ENCODE assay signal across 26 cellular contexts in genomic region chr9:76218868-76219462, GRCh38.
DNase-seq lines count a peak whose midpoint lies in the region; ATAC-seq, FAIRE-seq and TF ChIP-seq lines count a peak whose summit lies in the region.
"Had no signal": no experiment of that assay in that cellular context is flagged by ENCODE, and none has a peak within 500 bp of the region (broad histone marks: within the 10 kb centered on the region; RNA-seq: fewer than 3 reads in every experiment).

No MANE protein-coding gene starts in this region.

- H2AK9ac ChIP-seq in IMR-90 (replicated peaks; ENCODE audit: low read depth, low read length, poor library complexity), result no peak overlapping the region

- H3K4me1 ChIP-seq in A549 (peaks cover 15% of the 10 kb centered on the region), IMR-90 (ENCODE audit: control insufficient read depth, insufficient read depth, low read length) (peaks cover 22% of the 10 kb centered on the region), ectodermal cell (ENCODE audit: control insufficient read depth, insufficient read depth, low read length) (peaks cover 2% of the 10 kb centered on the region)
- H3K4me1 ChIP-seq: Caco-2, transverse colon had no signal

- no peak overlapping the region for H3K27ac ChIP-seq in A549
- no peak overlapping the region for H3K27ac ChIP-seq in IMR-90 (ENCODE audit: insufficient read depth, low read length)
- peak overlapping the region; percentile 17 for H3K27ac ChIP-seq in ectodermal cell (ENCODE audit: insufficient read depth, low read depth, low read length, poor library complexity, severe bottlenecking)
- H3K27ac ChIP-seq: body of pancreas, skin epidermis, transverse colon had no signal

- intact Hi-C loops in IMR-90 (cut with micrococcal nuclease), result loop anchor here (5.0 kb wide), 1 partner anchor 327 kb away; the partner anchor contains the start of gene PCSK5
- intact Hi-C loops in left colon (cut with DNase I, micrococcal nuclease), result no loop called here

- H3K4me3 ChIP-seq in A549, result no peak overlapping the region
- no peak overlapping the region for H3K4me3 ChIP-seq in IMR-90 (ENCODE audit: insufficient read depth, low read depth, low read length)
- H3K4me3 ChIP-seq in ectodermal cell (ENCODE audit: insufficient read depth, low read depth, low read length), result no peak overlapping the region
- H3K4me3 ChIP-seq: body of pancreas, skin epidermis, transverse colon had no signal

- TF ChIP-seq CTCF in A549 (IDR thresholded peaks at IDR 0.05) (no peak), IMR-90 (conservative IDR thresholded peaks at IDR 0.05; ENCODE audit: low read depth, low read length) (no peak), nephron progenitor cell (IDR thresholded peaks at IDR 0.05) (no peak)

- H3K36me3 ChIP-seq in IMR-90 (ENCODE audit: control insufficient read depth, insufficient read depth, low read length) (no peaks in the 10 kb centered on the region), ectodermal cell (ENCODE audit: control insufficient read depth, insufficient read depth, low read length) (no peaks in the 10 kb centered on the region)
- H3K36me3 ChIP-seq: transverse colon had no signal

- H3K4ac ChIP-seq in IMR-90 (ENCODE audit: low read depth, low read length), result peak overlapping the region; percentile 52

- peaks cover 9% of the 10 kb centered on the region; the same call in 1 of the 2 replicates for H3K9me1 ChIP-seq in IMR-90 (ENCODE audit: insufficient read depth, low read length)

- H3K27me3 ChIP-seq in IMR-90 (ENCODE audit: control insufficient read depth, insufficient read depth, low read length) (no peaks in the 10 kb centered on the region), ectodermal cell (ENCODE audit: control insufficient read depth, insufficient read depth, low read length, poor library complexity, severe bottlenecking) (no peaks in the 10 kb centered on the region)
- H3K27me3 ChIP-seq: body of pancreas, transverse colon had no signal

- H4K20me1 ChIP-seq in IMR-90 (ENCODE audit: insufficient read depth, low read length), result no peaks in the 10 kb centered on the region

- H3K9me3 ChIP-seq in A549 (no peaks in the 10 kb centered on the region), IMR-90 (ENCODE audit: control insufficient read depth, insufficient read depth, low read length) (no peaks in the 10 kb centered on the region), ectodermal cell (ENCODE audit: control insufficient read depth, low read length) (no peaks in the 10 kb centered on the region)
- H3K9me3 ChIP-seq: body of pancreas, Caco-2, transverse colon had no signal

- FAIRE-seq in A549 (lab: Jason Lieb, UNC), result no peak
- FAIRE-seq: GM12891 had no signal

- H3K9me3 Mint-ChIP-seq in nephron progenitor cell, result no peaks in the 10 kb centered on the region
- H3K9me3 Mint-ChIP-seq: activated CD8-positive, alpha-beta T cell treated with anti-CD3 and anti-CD28 coated beads for 36 hours; activated naive CD8-positive, alpha-beta T cell treated with anti-CD3 and anti-CD28 coated beads for 36 hours; neural crest cell had no signal

- H3K4me1 Mint-ChIP-seq in nephron progenitor cell, result peaks cover 51% of the 10 kb centered on the region
- H3K4me1 Mint-ChIP-seq: activated naive CD8-positive, alpha-beta T cell treated with anti-CD3 and anti-CD28 coated beads for 36 hours had no signal

- no TSS peak for BruUV-seq in IMR-90 (replicated peaks; lab: Mats Ljungman, UMichigan)

- POLR2A ChIA-PET in A549 (lab: Yijun Ruan, JAX), result no interaction called here
- POLR2A ChIA-PET in IMR-90 (lab: Charles Lee; ENCODE audit: unreplicated experiment), result no interaction called here
- POLR2A ChIA-PET in HEK293T (lab: Yijun Ruan, JAX), result no interaction called here

- no peak for TF ChIP-seq RAD21 in A549 (conservative IDR thresholded peaks at IDR 0.05 in 1 of 2, IDR thresholded peaks at IDR 0.05 in 1 of 2)
- no peak for TF ChIP-seq RAD21 in IMR-90 (IDR thresholded peaks at IDR 0.05; ENCODE audit: low read length)

- ATAC-seq in A549, result 0 out of 6 replicates have a peak, but pooled peaks of 1 of the 2 experiments have one; percentile 14
- ATAC-seq in IMR-90 (ENCODE audit: low read depth), result no peak
- no peak for ATAC-seq in left colon
- ATAC-seq: activated CD4-positive, CD25-positive, alpha-beta regulatory T cell treated with anti-CD3 and anti-CD28 coated beads, Interleukin-2, amount 50 U/mL, for 24 hours; activated CD8-positive, alpha-beta T cell treated with anti-CD3 and anti-CD28 coated beads for 36 hours; body of pancreas had no signal

- CTCF ChIA-PET in A549 (lab: Yijun Ruan, JAX), result interaction anchor here (1.3 kb wide), 1 partner anchor 80 kb away, joined by 3 read pairs; no protein-coding TSS in a partner anchor
- CTCF ChIA-PET in IMR-90 (lab: Yijun Ruan, JAX), result no interaction called here
- CTCF ChIA-PET in HEK293T (lab: Yijun Ruan, JAX), result interaction anchor here (0.6 kb wide), 1 partner anchor 14 kb away, joined by 3 read pairs; no protein-coding TSS in a partner anchor

- peak overlapping the region; percentile 87; the same call in 2 of the 3 replicates for H2BK15ac ChIP-seq in IMR-90 (ENCODE audit: low read depth, low read length)

- dilution Hi-C loops in IMR-90 (cut with HindIII; ENCODE audit: low sequenced_read_pairs, unreplicated experiment), result no loop called here

- no peaks in the 10 kb centered on the region for H3K36me3 Mint-ChIP-seq in nephron progenitor cell (ENCODE audit: low read depth)
- H3K36me3 Mint-ChIP-seq: activated naive CD8-positive, alpha-beta T cell treated with anti-CD3 and anti-CD28 coated beads for 36 hours had no signal

- H3K23ac ChIP-seq in IMR-90 (ENCODE audit: low read depth, low read length), result no peak overlapping the region

- peak overlapping the region; percentile 92 for H3K18ac ChIP-seq in IMR-90 (ENCODE audit: low read depth, low read length)

- H2AFZ ChIP-seq in IMR-90 (replicated peaks; ENCODE audit: low read length, poor library complexity), result no peak overlapping the region

- peak overlapping the region; percentile 41 for H3K4me3 Mint-ChIP-seq in nephron progenitor cell
- H3K4me3 Mint-ChIP-seq: activated CD8-positive, alpha-beta T cell treated with anti-CD3 and anti-CD28 coated beads for 36 hours; activated naive CD8-positive, alpha-beta T cell treated with anti-CD3 and anti-CD28 coated beads for 36 hours; neural crest cell had no signal

- peak overlapping the region; percentile 74 for H2AK5ac ChIP-seq in IMR-90 (ENCODE audit: low read depth, low read length)

- H2BK5ac ChIP-seq in IMR-90 (ENCODE audit: low read depth, low read length, poor library complexity, severe bottlenecking), result no peak overlapping the region

- no peak for DNase-seq in A549 (ENCODE audit: low read depth in 1 of 2, low spot score in 1 of 2)
- no peak for DNase-seq in IMR-90
- peak; percentile 25 for DNase-seq in nephron progenitor cell
- no peak for DNase-seq in foreskin melanocyte
- DNase-seq in HEK293T (ENCODE audit: extremely low spot score), result no peak
- DNase-seq in left colon, result no peak
- DNase-seq in activated CD4-positive, alpha-beta T cell treated with anti-CD3 and anti-CD28 coated beads for 4 hours, result no peak
- DNase-seq: activated CD8-positive, alpha-beta T cell treated with anti-CD3 and anti-CD28 coated beads for 36 hours; activated effector memory CD4-positive, alpha-beta T cell treated with Interleukin-2 at 50 U/mL for 16 hours; activated naive CD8-positive, alpha-beta T cell treated with anti-CD3 and anti-CD28 coated beads for 36 hours; body of pancreas; Caco-2; DMS79 treated with DMSO at 0.1 percent for 48 hours; effector CD8-positive, alpha-beta T cell; erythroblast; HCEC 1CT; NCI-H2029 treated with DMSO at 0.1 percent for 48 hours; NCI-H345; NCI-H774; transverse colon had no signal

- no peak overlapping the region for H3K9ac ChIP-seq in IMR-90 (ENCODE audit: low read depth, low read length)

- no peaks in the 10 kb centered on the region for H3K27me3 Mint-ChIP-seq in nephron progenitor cell (ENCODE audit: low read depth, poor library complexity)
- H3K27me3 Mint-ChIP-seq: activated CD8-positive, alpha-beta T cell treated with anti-CD3 and anti-CD28 coated beads for 36 hours; activated naive CD8-positive, alpha-beta T cell treated with anti-CD3 and anti-CD28 coated beads for 36 hours had no signal

- TF ChIP-seq POLR2A in A549 (IDR thresholded peaks at IDR 0.05; ENCODE audit: low read length), result no peak
- TF ChIP-seq POLR2A in IMR-90 (IDR thresholded peaks at IDR 0.05; ENCODE audit: low read depth, low read length), result no peak

- 62% methylated on average over 11 of the region's 11 CpGs for WGBS in A549 (ENCODE audit: missing lambda C conversion rate)
- 83% methylated on average over 6 of the region's 11 CpGs; no CpG with 5 or more reads in 1 of the 2 experiments for WGBS in IMR-90 (ENCODE audit: extremely low coverage in 2 of 2, insufficient read length in 1 of 2), 2 experiments
- 75 to 77% methylated on average over 11 of the region's 11 CpGs for WGBS in ectodermal cell, 2 experiments

- in situ Hi-C loops in IMR-90 (cut with MboI; ENCODE audit: low sequenced_read_pairs), result no loop called here

- peak overlapping the region; percentile 25; the same call in 1 of the 2 replicates for H2BK120ac ChIP-seq in IMR-90 (ENCODE audit: low read depth, low read length)

- H3K79me1 ChIP-seq in IMR-90 (ENCODE audit: low read depth in 1 of 2, low read length in 2 of 2), result no peaks in the 10 kb centered on the region

- no peak for TF ChIP-seq EP300 in A549 (IDR thresholded peaks at IDR 0.05)

- peak overlapping the region; percentile 17; the same call in 1 of the 2 replicates for H4K91ac ChIP-seq in IMR-90 (ENCODE audit: insufficient read depth, low read depth, low read length)

- H3K4me2 ChIP-seq in A549, result no peak overlapping the region
- H3K4me2 ChIP-seq in IMR-90 (ENCODE audit: low read depth, low read length), result no peak overlapping the region

- H3K27ac Mint-ChIP-seq in nephron progenitor cell, result peak overlapping the region; percentile 92
- H3K27ac Mint-ChIP-seq: activated CD8-positive, alpha-beta T cell treated with anti-CD3 and anti-CD28 coated beads for 36 hours; activated naive CD8-positive, alpha-beta T cell treated with anti-CD3 and anti-CD28 coated beads for 36 hours; progenitor cell of endocrine pancreas had no signal

- H2BK20ac ChIP-seq in IMR-90 (ENCODE audit: low read depth, low read length), result peak overlapping the region; percentile 51

- no peak overlapping the region; a peak in 1 of 4 replicates for H4K8ac ChIP-seq in IMR-90 (ENCODE audit: low read depth in 2 of 2, low read length in 2 of 2)

- H4K5ac ChIP-seq in IMR-90 (ENCODE audit: low read depth, low read length), result peak overlapping the region; percentile 53

- no peak overlapping the region for H3K56ac ChIP-seq in IMR-90 (ENCODE audit: extremely low read depth, insufficient read depth, low read length)

- no peak overlapping the region for H3K14ac ChIP-seq in IMR-90 (replicated peaks; ENCODE audit: low read depth, low read length)

TF ChIP-seq in A549, 52 proteins besides CTCF, POLR2A, EP300 and RAD21 (continues in another document):
- TF ChIP-seq POLR2AphosphoS2 (conservative IDR thresholded peaks at IDR 0.05; ENCODE audit: low read length) (no peak), KDM1A (IDR thresholded peaks at IDR 0.05; ENCODE audit: low read depth) (no peak)

TF ChIP-seq in IMR-90, 13 proteins besides CTCF, POLR2A, EP300 and RAD21 (continues in another document):
- TF ChIP-seq SMC3 (IDR thresholded peaks at IDR 0.05; ENCODE audit: low read depth, low read length), result no peak
- peak; percentile 61 for TF ChIP-seq MAFK (IDR thresholded peaks at IDR 0.05; ENCODE audit: low read depth, low read length)

TF ChIP-seq in HEK293T, 16 proteins besides CTCF, POLR2A, EP300 and RAD21 (continues in another document):
- TF ChIP-seq FOXA1 (IDR thresholded peaks at IDR 0.05), result no peak
- no peak for TF ChIP-seq SUZ12 (IDR thresholded peaks at IDR 0.05)
